ENCODE assay signal across 17 cellular contexts in the genomic region with DNA sequence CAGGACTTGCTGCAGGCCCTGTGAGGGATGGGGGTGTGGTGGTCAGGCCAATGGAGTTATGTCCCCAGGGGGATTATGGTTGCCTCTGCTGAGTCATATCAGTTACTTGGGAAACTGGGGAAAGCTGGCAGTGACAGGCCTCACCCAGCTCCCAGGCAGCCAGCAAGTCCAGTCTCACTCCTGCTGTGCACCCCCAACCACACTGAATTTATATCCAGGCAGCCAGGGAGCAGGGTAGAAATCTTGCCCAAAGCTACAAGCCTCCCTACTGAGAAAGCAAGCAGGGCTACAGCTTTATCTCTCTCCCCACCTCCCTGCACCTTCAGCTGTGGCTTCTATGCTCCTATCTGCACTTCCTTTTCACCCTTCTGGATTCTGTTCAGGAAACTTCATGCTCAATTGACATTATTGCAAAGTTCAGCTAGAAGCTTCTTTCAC.
DNase-seq lines count a peak whose midpoint lies in the region; ATAC-seq and TF ChIP-seq lines count a peak whose summit lies in the region.
"Had no signal": no experiment of that assay in that cellular context is flagged by ENCODE, and none has a peak within 500 bp of the region (broad histone marks: within the 10 kb centered on the region; RNA-seq: fewer than 3 reads in every experiment).

No MANE protein-coding gene starts in this region.

- H3K27ac ChIP-seq in PC-9 (no peak overlapping the region), WERI-Rb-1 (no peak overlapping the region)
- H3K27ac ChIP-seq: BLaER1, KMS-11, Peyer's patch had no signal

- H4K20me1 ChIP-seq in PC-9 (ENCODE audit: insufficient read depth): no peaks in the 10 kb centered on the region; the same call in 1 of the 2 replicates
- H4K20me1 ChIP-seq: BLaER1 had no signal

- H3K36me3 ChIP-seq in PC-9 (ENCODE audit: low read depth) (no peaks in the 10 kb centered on the region), WERI-Rb-1 (no peaks in the 10 kb centered on the region)
- H3K36me3 ChIP-seq: BLaER1, Peyer's patch had no signal

- peak; percentile 80 for DNase-seq in CMK (ENCODE audit: low read depth)
- peak; percentile 2 for DNase-seq in M059J (ENCODE audit: low read depth)
- peak; percentile 39 to 68 for DNase-seq in PC-9
- DNase-seq in islet precursor cell: peak; percentile 54
- DNase-seq in WERI-Rb-1: no peak
- DNase-seq: NCI-H1436, NCI-H2227 treated with DMSO at 0.1 percent for 48 hours, NCI-H748 treated with DMSO at 0.1 percent for 48 hours, Peyer's patch, SHP77, T-helper 17 cell had no signal

- peak overlapping the region; percentile 20 for H2AFZ ChIP-seq in PC-9

- BruUV-seq in PC-9 (replicated peaks; lab: Mats Ljungman, UMichigan): no TSS peak

- H3K4me3 ChIP-seq in PC-9: no peak overlapping the region
- H3K4me3 ChIP-seq in WERI-Rb-1 (ENCODE audit: low read depth, low read length): no peak overlapping the region
- H3K4me3 ChIP-seq: BLaER1, Peyer's patch had no signal

- no peaks in the 10 kb centered on the region for H3F3A ChIP-seq in PC-9 (ENCODE audit: insufficient read depth, low read depth)

- intact Hi-C loops in PC-9 (cut with micrococcal nuclease; ENCODE audit: unreplicated experiment): no loop called here

- no peaks in the 10 kb centered on the region for H3K9me2 ChIP-seq in PC-9 (ENCODE audit: insufficient read depth)

- POLR2A ChIA-PET in PC-9 (lab: Charles Lee; ENCODE audit: unreplicated experiment): no interaction called here

- 0 out of 2 replicates have a peak overlapping the region, but pooled peaks have one; percentile 7 for H3K4me2 ChIP-seq in PC-9
- H3K4me2 ChIP-seq: BLaER1, KMS-11 had no signal

- no peaks in the 10 kb centered on the region for H3K9me3 ChIP-seq in PC-9 (ENCODE audit: insufficient read depth, low read depth)
- no peaks in the 10 kb centered on the region for H3K9me3 ChIP-seq in WERI-Rb-1 (ENCODE audit: severe bottlenecking)
- H3K9me3 ChIP-seq: BLaER1, Peyer's patch had no signal

- 0 out of 2 replicates have a peak, but pooled peaks cover 6% of the 10 kb centered on the region for H3K4me1 ChIP-seq in PC-9 (replicated peaks; ENCODE audit: insufficient read depth)
- H3K4me1 ChIP-seq: BLaER1, Peyer's patch had no signal

- no peak for ATAC-seq in HG02798 (IDR thresholded peaks at IDR 0.05; ENCODE audit: poor library complexity, unreplicated experiment)
- no peak for ATAC-seq in HG03196 (IDR thresholded peaks at IDR 0.05; ENCODE audit: unreplicated experiment)
- ATAC-seq in HG02938 (IDR thresholded peaks at IDR 0.05; ENCODE audit: unreplicated experiment): no peak
- ATAC-seq: HCT116, T-helper 17 cell had no signal

- CTCF ChIA-PET in PC-9 (lab: Charles Lee): no interaction called here

- H3K27me3 ChIP-seq in PC-9 (ENCODE audit: insufficient read depth, low read depth) (no peaks in the 10 kb centered on the region), WERI-Rb-1 (ENCODE audit: insufficient read depth, low read depth, severe bottlenecking) (no peaks in the 10 kb centered on the region)
- H3K27me3 ChIP-seq: BLaER1, Peyer's patch had no signal

- H3K79me2 ChIP-seq in PC-9 (ENCODE audit: low read depth): no peaks in the 10 kb centered on the region

- TF ChIP-seq CTCF in PC-9 (conservative IDR thresholded peaks at IDR 0.05): no peak
- no peak for TF ChIP-seq CTCF in WERI-Rb-1 (IDR thresholded peaks at IDR 0.05; ENCODE audit: low read depth, low read length)
